In the genomic region with DNA sequence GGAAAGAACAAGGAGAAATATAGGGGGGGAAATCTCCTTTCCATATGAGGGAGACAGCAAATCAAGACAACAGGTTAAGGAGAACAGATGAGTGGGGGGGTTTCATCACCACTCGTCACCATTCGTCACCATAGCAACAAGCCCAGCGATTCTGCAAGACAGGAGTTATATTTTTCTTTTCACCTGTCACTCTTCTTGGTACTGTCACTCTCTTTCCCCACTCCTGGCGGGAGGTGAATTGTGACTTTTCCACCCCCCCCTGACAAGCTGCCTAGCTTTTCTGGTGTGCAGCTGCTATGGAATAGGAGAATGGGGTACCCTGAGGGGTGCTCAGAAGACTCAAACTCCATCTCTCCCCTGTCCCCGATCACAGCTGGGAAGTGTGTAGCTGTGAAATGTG, we compare ENCODE assay signal across 16 cellular contexts.
"Had no signal": no experiment of that assay in that cellular context is flagged by ENCODE, and none has a peak within 500 bp of the region (broad histone marks: within the 10 kb centered on the region; RNA-seq: fewer than 3 reads in every experiment).

No MANE protein-coding gene starts in this region.

- H3K9me3 Mint-ChIP-seq: neural crest cell had no signal

- H3K4me1 Mint-ChIP-seq: naive thymus-derived CD4-positive, alpha-beta T cell; stimulated activated effector memory CD8-positive, alpha-beta T cell treated with anti-CD3 and anti-CD28 coated beads, Interleukin-12 subunit alpha, Interleukin-12 subunit beta, amount 100 ng/mL, for 72 hours had no signal

- H3K4me3 Mint-ChIP-seq: effector memory CD8-positive, alpha-beta T cell; naive thymus-derived CD4-positive, alpha-beta T cell; neural crest cell; stimulated activated effector memory CD8-positive, alpha-beta T cell treated with anti-CD3 and anti-CD28 coated beads, Interleukin-12 subunit alpha, Interleukin-12 subunit beta, amount 100 ng/mL, for 72 hours had no signal

- DNase-seq: effector memory CD8-positive, alpha-beta T cell; erythroblast; heart right ventricle; hypothalamus; kidney glomerular epithelial cell; mammary epithelial cell; naive thymus-derived CD4-positive, alpha-beta T cell; ovary; stimulated activated CD4-positive, alpha-beta T cell treated with anti-CD3 and anti-CD28 coated beads, Interleukin-2, amount 100 ng/mL, for 48 hours; stimulated activated CD8-positive, alpha-beta memory T cell treated with anti-CD3 and anti-CD28 coated beads, Interleukin-4, amount 100 ng/mL, for 48 hours; stimulated activated naive CD8-positive, alpha-beta T cell treated with anti-CD3 and anti-CD28 coated beads, Interleukin-15, Interleukin-2, amounts not matched to agents 100 U/mL and 50 U/mL, for 24 hours; tibial artery; upper lobe of left lung; uterus had no signal

- H3K27ac Mint-ChIP-seq: effector memory CD8-positive, alpha-beta T cell; naive thymus-derived CD4-positive, alpha-beta T cell; stimulated activated effector memory CD8-positive, alpha-beta T cell treated with anti-CD3 and anti-CD28 coated beads, Interleukin-12 subunit alpha, Interleukin-12 subunit beta, amount 100 ng/mL, for 72 hours had no signal

- H3K36me3 Mint-ChIP-seq: naive thymus-derived CD4-positive, alpha-beta T cell; stimulated activated effector memory CD8-positive, alpha-beta T cell treated with anti-CD3 and anti-CD28 coated beads, Interleukin-12 subunit alpha, Interleukin-12 subunit beta, amount 100 ng/mL, for 72 hours had no signal
